Comparison of ENCODE assay signal across 9 cellular contexts in the genomic region with DNA sequence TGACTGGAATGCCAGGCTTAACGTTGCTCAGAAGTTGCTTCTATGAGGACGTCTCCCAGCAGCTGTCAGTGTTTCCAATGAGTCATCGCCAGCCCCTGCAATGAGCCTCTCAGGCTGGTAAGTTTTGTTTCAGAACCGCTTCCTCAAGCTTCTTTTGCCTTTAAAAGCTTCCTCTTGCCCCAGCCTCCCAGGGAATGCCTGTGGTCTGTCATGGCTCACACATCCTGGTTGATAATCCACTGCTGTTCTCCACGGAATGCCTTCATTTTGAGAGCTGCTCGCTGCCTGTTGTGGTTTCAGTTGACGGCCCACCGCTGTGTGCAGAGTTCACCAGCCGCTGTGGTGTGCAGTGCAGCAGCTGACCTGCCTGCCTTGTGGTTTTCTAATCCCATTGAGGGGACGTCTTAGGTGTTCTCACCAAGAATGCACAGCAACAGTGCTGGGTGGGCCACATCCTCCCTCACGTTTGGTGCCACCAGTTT.
DNase-seq lines count a peak whose midpoint lies in the region; TF ChIP-seq lines count a peak whose summit lies in the region.
"Had no signal": no experiment of that assay in that cellular context is flagged by ENCODE, and none has a peak within 500 bp of the region (broad histone marks: within the 10 kb centered on the region; RNA-seq: fewer than 3 reads in every experiment).

No MANE protein-coding gene starts in this region.

- H3K36me3 Mint-ChIP-seq in nephron (ENCODE audit: low read depth) = peaks cover 3% of the 10 kb centered on the region
- H3K36me3 Mint-ChIP-seq in stimulated activated naive CD8-positive, alpha-beta T cell treated with anti-CD3 and anti-CD28 coated beads, Interleukin-15, Interleukin-2, amounts not matched to agents 100 ng/mL and 50 ng/mL, for 24 hours (ENCODE audit: low read depth) = peaks cover 10% of the 10 kb centered on the region

- H3K4me1 ChIP-seq in MM.1S (ENCODE audit: low read length) = no peaks in the 10 kb centered on the region

- TF ChIP-seq CTCF in GM10266 (IDR thresholded peaks at IDR 0.05; ENCODE audit: control insufficient read depth, insufficient read depth, low read depth, missing control alignments) (no peak), MM.1S (IDR thresholded peaks at IDR 0.05; ENCODE audit: low read length) (no peak), nephron (IDR thresholded peaks at IDR 0.05; ENCODE audit: unreplicated experiment in 3 of 3) (no peak)

- H3K36me3 ChIP-seq in MM.1S (replicated peaks; ENCODE audit: insufficient read depth, low read length) = no peaks in the 10 kb centered on the region

- peaks cover 24% of the 10 kb centered on the region for H3K4me1 Mint-ChIP-seq in nephron
- peaks cover 48% of the 10 kb centered on the region for H3K4me1 Mint-ChIP-seq in stimulated activated naive CD8-positive, alpha-beta T cell treated with anti-CD3 and anti-CD28 coated beads, Interleukin-15, Interleukin-2, amounts not matched to agents 100 ng/mL and 50 ng/mL, for 24 hours (ENCODE audit: low read depth)

- H3K9me2 ChIP-seq in MM.1S (replicated peaks; ENCODE audit: insufficient read depth, low read length) = no peaks in the 10 kb centered on the region

- peak overlapping the region in 2 of 3 experiments; percentile 17 to 44 for H3K4me3 Mint-ChIP-seq in nephron
- peak overlapping the region; percentile 75 for H3K4me3 Mint-ChIP-seq in stimulated activated naive CD8-positive, alpha-beta T cell treated with anti-CD3 and anti-CD28 coated beads, Interleukin-15, Interleukin-2, amounts not matched to agents 100 ng/mL and 50 ng/mL, for 24 hours

- H3K9me3 ChIP-seq in MM.1S (replicated peaks; ENCODE audit: insufficient read depth, low read length) = no peaks in the 10 kb centered on the region

- peak overlapping the region; percentile 59 to 78 (median 68) for H3K27ac Mint-ChIP-seq in nephron
- peak overlapping the region; percentile 89 for H3K27ac Mint-ChIP-seq in stimulated activated naive CD8-positive, alpha-beta T cell treated with anti-CD3 and anti-CD28 coated beads, Interleukin-15, Interleukin-2, amounts not matched to agents 100 ng/mL and 50 ng/mL, for 24 hours

- H3K9ac ChIP-seq in MM.1S (ENCODE audit: low read length) = no peak overlapping the region

- H3K27me3 Mint-ChIP-seq in nephron (ENCODE audit: low read depth) = peaks cover 4% of the 10 kb centered on the region
- no peaks in the 10 kb centered on the region for H3K27me3 Mint-ChIP-seq in stimulated activated naive CD8-positive, alpha-beta T cell treated with anti-CD3 and anti-CD28 coated beads, Interleukin-15, Interleukin-2, amounts not matched to agents 100 ng/mL and 50 ng/mL, for 24 hours

- peak; percentile 78 for DNase-seq in GM10266 (ENCODE audit: extremely low spot score)
- DNase-seq in HCEC 1CT = peak; percentile 95
- peak; percentile 49 for DNase-seq in MM.1S
- peak; percentile 74 to 79 for DNase-seq in activated CD4-positive, alpha-beta T cell treated with anti-CD3 and anti-CD28 coated beads, Interleukin-2, amount 50 U/mL, for 4 hours
- peak; percentile 90 for DNase-seq in epidermal melanocyte (ENCODE audit: insufficient read length, low spot score)
- no peak for DNase-seq in NCI-H1048 (lab: John Stamatoyannopoulos, UW)

- H3K9me3 Mint-ChIP-seq in nephron = no peaks in the 10 kb centered on the region
- no peaks in the 10 kb centered on the region for H3K9me3 Mint-ChIP-seq in stimulated activated naive CD8-positive, alpha-beta T cell treated with anti-CD3 and anti-CD28 coated beads, Interleukin-15, Interleukin-2, amounts not matched to agents 100 ng/mL and 50 ng/mL, for 24 hours

- H2AFZ ChIP-seq in MM.1S (ENCODE audit: low read length) = peak overlapping the region; percentile 52; the same call in 1 of the 2 replicates

- H3K27ac ChIP-seq in MM.1S (ENCODE audit: low read length) = no peak overlapping the region

- H3K27me3 ChIP-seq in MM.1S (replicated peaks; ENCODE audit: insufficient read depth, low read length) = no peaks in the 10 kb centered on the region
- H3K27me3 ChIP-seq: dorsolateral prefrontal cortex had no signal

- no peaks in the 10 kb centered on the region for H3F3A ChIP-seq in MM.1S (ENCODE audit: insufficient read depth, low read length)

- H4K20me1 ChIP-seq in MM.1S (ENCODE audit: insufficient read depth, low read length) = no peaks in the 10 kb centered on the region

- H3K79me2 ChIP-seq in MM.1S (ENCODE audit: low read length) = no peaks in the 10 kb centered on the region

- peak overlapping the region; percentile 36 for H3K4me3 ChIP-seq in MM.1S (ENCODE audit: low read length)

- peak overlapping the region; percentile 59 for H3K4me2 ChIP-seq in MM.1S (ENCODE audit: low read depth, low read length)
